Comparison of ENCODE assay signal across 18 cellular contexts in genomic region chr6:91713911-91714310, GRCh38.
"Had no signal": no experiment of that assay in that cellular context is flagged by ENCODE, and none has a peak within 500 bp of the region (broad histone marks: within the 10 kb centered on the region; RNA-seq: fewer than 3 reads in every experiment).

No MANE protein-coding gene starts in this region.

- H3K4me1 ChIP-seq: body of pancreas, transverse colon had no signal

- DNase-seq: activated B cell treated with CpG ODN at 0.5 μM for 24 hours; activated CD4-positive, alpha-beta T cell treated with anti-CD3 and anti-CD28 coated beads, Interleukin-2, amount 10 ng/mL, durations not matched to agents 24 days and 14 days; activated naive CD4-positive, alpha-beta T cell treated with anti-CD3 and anti-CD28 coated beads, Interleukin-2, amount 10 ng/mL, durations not matched to agents 7 days and 5 days; body of pancreas; dermis blood vessel endothelial cell; effector memory CD8-positive, alpha-beta T cell; erythroblast; kidney glomerular epithelial cell; nephron progenitor cell; right cardiac atrium; small intestine; stimulated activated CD4-positive, alpha-beta T cell treated with anti-CD3 and anti-CD28 coated beads, Interleukin-4, amount 100 ng/mL, for 4 hours; stimulated activated CD8-positive, alpha-beta memory T cell treated with anti-CD3 and anti-CD28 coated beads, Interleukin-4, amount 100 ng/mL, for 48 hours; stimulated activated naive CD4-positive, alpha-beta T cell treated with Interleukin-2 at 50 U/mL for 16 hours; substantia nigra; transverse colon had no signal

- H3K4me3 Mint-ChIP-seq: activated B cell treated with CpG ODN at 0.5 μM for 24 hours; activated CD4-positive, alpha-beta T cell treated with anti-CD3 and anti-CD28 coated beads, Interleukin-2, amount 10 ng/mL, durations not matched to agents 24 days and 14 days; activated naive CD4-positive, alpha-beta T cell treated with anti-CD3 and anti-CD28 coated beads, Interleukin-2, amount 10 ng/mL, durations not matched to agents 7 days and 5 days; effector memory CD8-positive, alpha-beta T cell; nephron progenitor cell; T-helper 2 cell treated with Interferon-gamma antibody and Interleukin-4, amounts not matched to agents 5 μg/mL and 100 μg/mL, for 36 hours had no signal

- H3K4me1 Mint-ChIP-seq: activated B cell treated with CpG ODN at 0.5 μM for 24 hours; activated CD4-positive, alpha-beta T cell treated with anti-CD3 and anti-CD28 coated beads, Interleukin-2, amount 10 ng/mL, durations not matched to agents 24 days and 14 days; activated naive CD4-positive, alpha-beta T cell treated with anti-CD3 and anti-CD28 coated beads, Interleukin-2, amount 10 ng/mL, durations not matched to agents 7 days and 5 days; nephron progenitor cell had no signal

- H3K9me3 Mint-ChIP-seq: activated CD4-positive, alpha-beta T cell treated with anti-CD3 and anti-CD28 coated beads, Interleukin-2, amount 10 ng/mL, durations not matched to agents 24 days and 14 days; nephron progenitor cell; T-helper 2 cell treated with Interferon-gamma antibody and Interleukin-4, amounts not matched to agents 5 μg/mL and 100 μg/mL, for 36 hours had no signal

- H3K27ac ChIP-seq: body of pancreas, transverse colon had no signal

- ATAC-seq: body of pancreas; effector memory CD8-positive, alpha-beta T cell; right cardiac atrium had no signal

- H3K27me3 Mint-ChIP-seq: activated B cell treated with CpG ODN at 0.5 μM for 24 hours; activated CD4-positive, alpha-beta T cell treated with anti-CD3 and anti-CD28 coated beads, Interleukin-2, amount 10 ng/mL, durations not matched to agents 24 days and 14 days; activated naive CD4-positive, alpha-beta T cell treated with anti-CD3 and anti-CD28 coated beads, Interleukin-2, amount 10 ng/mL, durations not matched to agents 7 days and 5 days; effector memory CD8-positive, alpha-beta T cell; progenitor cell of endocrine pancreas had no signal

- H3K27ac Mint-ChIP-seq: activated B cell treated with CpG ODN at 0.5 μM for 24 hours; activated CD4-positive, alpha-beta T cell treated with anti-CD3 and anti-CD28 coated beads, Interleukin-2, amount 10 ng/mL, durations not matched to agents 24 days and 14 days; activated naive CD4-positive, alpha-beta T cell treated with anti-CD3 and anti-CD28 coated beads, Interleukin-2, amount 10 ng/mL, durations not matched to agents 7 days and 5 days; effector memory CD8-positive, alpha-beta T cell; nephron progenitor cell; progenitor cell of endocrine pancreas; T-helper 2 cell treated with Interferon-gamma antibody and Interleukin-4, amounts not matched to agents 5 μg/mL and 100 μg/mL, for 36 hours had no signal

- H3K36me3 ChIP-seq: transverse colon had no signal

- H3K4me3 ChIP-seq: body of pancreas, transverse colon had no signal

- H3K27me3 ChIP-seq: body of pancreas, transverse colon had no signal

- H3K9me3 ChIP-seq: body of pancreas, transverse colon had no signal

- H3K36me3 Mint-ChIP-seq: activated naive CD4-positive, alpha-beta T cell treated with anti-CD3 and anti-CD28 coated beads, Interleukin-2, amount 10 ng/mL, durations not matched to agents 7 days and 5 days had no signal
